In the genomic region with DNA sequence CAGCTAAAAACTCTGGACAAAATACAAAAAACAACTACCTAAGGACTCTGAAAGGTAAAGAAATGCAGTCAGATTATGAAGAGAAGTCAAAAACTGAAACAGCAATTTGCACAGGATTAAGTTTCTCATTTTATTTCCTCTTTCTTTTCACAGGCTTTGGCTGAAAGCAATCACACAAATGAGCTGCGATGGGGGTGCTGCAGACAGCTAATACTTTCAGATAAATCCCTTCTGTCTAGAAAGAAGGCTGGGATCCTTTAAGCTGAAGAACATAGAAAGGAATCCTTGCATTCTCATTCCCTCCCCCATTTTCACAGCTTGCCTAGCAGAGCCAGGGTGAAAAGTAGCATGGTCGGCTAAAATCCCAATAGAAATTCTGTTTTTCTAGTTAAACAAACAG, we compare ENCODE assay signal across 1 cellular context.
TF ChIP-seq lines count a peak whose summit lies in the region.

No MANE protein-coding gene starts in this region.

TF ChIP-seq in H1, 55 proteins besides CTCF, POLR2A, EP300 and RAD21:
- no peak for TF ChIP-seq CTBP2 (IDR thresholded peaks at IDR 0.05; ENCODE audit: borderline replicate concordance, insufficient read depth, insufficient read length, low read length)
- TF ChIP-seq, protein P1, sequence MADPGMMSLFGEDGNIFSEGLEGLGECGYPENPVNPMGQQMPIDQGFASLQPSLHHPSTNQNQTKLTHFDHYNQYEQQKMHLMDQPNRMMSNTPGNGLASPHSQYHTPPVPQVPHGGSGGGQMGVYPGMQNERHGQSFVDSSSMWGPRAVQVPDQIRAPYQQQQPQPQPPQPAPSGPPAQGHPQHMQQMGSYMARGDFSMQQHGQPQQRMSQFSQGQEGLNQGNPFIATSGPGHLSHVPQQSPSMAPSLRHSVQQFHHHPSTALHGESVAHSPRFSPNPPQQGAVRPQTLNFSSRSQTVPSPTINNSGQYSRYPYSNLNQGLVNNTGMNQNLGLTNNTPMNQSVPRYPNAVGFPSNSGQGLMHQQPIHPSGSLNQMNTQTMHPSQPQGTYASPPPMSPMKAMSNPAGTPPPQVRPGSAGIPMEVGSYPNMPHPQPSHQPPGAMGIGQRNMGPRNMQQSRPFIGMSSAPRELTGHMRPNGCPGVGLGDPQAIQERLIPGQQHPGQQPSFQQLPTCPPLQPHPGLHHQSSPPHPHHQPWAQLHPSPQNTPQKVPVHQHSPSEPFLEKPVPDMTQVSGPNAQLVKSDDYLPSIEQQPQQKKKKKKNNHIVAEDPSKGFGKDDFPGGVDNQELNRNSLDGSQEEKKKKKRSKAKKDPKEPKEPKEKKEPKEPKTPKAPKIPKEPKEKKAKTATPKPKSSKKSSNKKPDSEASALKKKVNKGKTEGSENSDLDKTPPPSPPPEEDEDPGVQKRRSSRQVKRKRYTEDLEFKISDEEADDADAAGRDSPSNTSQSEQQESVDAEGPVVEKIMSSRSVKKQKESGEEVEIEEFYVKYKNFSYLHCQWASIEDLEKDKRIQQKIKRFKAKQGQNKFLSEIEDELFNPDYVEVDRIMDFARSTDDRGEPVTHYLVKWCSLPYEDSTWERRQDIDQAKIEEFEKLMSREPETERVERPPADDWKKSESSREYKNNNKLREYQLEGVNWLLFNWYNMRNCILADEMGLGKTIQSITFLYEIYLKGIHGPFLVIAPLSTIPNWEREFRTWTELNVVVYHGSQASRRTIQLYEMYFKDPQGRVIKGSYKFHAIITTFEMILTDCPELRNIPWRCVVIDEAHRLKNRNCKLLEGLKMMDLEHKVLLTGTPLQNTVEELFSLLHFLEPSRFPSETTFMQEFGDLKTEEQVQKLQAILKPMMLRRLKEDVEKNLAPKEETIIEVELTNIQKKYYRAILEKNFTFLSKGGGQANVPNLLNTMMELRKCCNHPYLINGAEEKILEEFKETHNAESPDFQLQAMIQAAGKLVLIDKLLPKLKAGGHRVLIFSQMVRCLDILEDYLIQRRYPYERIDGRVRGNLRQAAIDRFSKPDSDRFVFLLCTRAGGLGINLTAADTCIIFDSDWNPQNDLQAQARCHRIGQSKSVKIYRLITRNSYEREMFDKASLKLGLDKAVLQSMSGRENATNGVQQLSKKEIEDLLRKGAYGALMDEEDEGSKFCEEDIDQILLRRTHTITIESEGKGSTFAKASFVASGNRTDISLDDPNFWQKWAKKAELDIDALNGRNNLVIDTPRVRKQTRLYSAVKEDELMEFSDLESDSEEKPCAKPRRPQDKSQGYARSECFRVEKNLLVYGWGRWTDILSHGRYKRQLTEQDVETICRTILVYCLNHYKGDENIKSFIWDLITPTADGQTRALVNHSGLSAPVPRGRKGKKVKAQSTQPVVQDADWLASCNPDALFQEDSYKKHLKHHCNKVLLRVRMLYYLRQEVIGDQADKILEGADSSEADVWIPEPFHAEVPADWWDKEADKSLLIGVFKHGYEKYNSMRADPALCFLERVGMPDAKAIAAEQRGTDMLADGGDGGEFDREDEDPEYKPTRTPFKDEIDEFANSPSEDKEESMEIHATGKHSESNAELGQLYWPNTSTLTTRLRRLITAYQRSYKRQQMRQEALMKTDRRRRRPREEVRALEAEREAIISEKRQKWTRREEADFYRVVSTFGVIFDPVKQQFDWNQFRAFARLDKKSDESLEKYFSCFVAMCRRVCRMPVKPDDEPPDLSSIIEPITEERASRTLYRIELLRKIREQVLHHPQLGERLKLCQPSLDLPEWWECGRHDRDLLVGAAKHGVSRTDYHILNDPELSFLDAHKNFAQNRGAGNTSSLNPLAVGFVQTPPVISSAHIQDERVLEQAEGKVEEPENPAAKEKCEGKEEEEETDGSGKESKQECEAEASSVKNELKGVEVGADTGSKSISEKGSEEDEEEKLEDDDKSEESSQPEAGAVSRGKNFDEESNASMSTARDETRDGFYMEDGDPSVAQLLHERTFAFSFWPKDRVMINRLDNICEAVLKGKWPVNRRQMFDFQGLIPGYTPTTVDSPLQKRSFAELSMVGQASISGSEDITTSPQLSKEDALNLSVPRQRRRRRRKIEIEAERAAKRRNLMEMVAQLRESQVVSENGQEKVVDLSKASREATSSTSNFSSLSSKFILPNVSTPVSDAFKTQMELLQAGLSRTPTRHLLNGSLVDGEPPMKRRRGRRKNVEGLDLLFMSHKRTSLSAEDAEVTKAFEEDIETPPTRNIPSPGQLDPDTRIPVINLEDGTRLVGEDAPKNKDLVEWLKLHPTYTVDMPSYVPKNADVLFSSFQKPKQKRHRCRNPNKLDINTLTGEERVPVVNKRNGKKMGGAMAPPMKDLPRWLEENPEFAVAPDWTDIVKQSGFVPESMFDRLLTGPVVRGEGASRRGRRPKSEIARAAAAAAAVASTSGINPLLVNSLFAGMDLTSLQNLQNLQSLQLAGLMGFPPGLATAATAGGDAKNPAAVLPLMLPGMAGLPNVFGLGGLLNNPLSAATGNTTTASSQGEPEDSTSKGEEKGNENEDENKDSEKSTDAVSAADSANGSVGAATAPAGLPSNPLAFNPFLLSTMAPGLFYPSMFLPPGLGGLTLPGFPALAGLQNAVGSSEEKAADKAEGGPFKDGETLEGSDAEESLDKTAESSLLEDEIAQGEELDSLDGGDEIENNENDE (IDR thresholded peaks at IDR 0.05; ENCODE audit: insufficient replicate concordance, low read length), result no peak
- TF ChIP-seq PHF8 (conservative IDR thresholded peaks at IDR 0.05; ENCODE audit: low read depth, low read length), result no peak
- TF ChIP-seq YY1 (IDR thresholded peaks at IDR 0.05; ENCODE audit: low read depth, low read length), result no peak
- TF ChIP-seq POLR2AphosphoS5 (IDR thresholded peaks at IDR 0.05; ENCODE audit: low read depth, low read length), result no peak
- TF ChIP-seq SAP30 (IDR thresholded peaks at IDR 0.05; ENCODE audit: insufficient read depth, insufficient replicate concordance, low read length), result no peak
- TF ChIP-seq SP2 (IDR thresholded peaks at IDR 0.05; ENCODE audit: low read length), result no peak
- no peak for TF ChIP-seq SIX5 (IDR thresholded peaks at IDR 0.05; ENCODE audit: low read depth, low read length)
